ENCODE assay signal across 21 cellular contexts in the genomic region with DNA sequence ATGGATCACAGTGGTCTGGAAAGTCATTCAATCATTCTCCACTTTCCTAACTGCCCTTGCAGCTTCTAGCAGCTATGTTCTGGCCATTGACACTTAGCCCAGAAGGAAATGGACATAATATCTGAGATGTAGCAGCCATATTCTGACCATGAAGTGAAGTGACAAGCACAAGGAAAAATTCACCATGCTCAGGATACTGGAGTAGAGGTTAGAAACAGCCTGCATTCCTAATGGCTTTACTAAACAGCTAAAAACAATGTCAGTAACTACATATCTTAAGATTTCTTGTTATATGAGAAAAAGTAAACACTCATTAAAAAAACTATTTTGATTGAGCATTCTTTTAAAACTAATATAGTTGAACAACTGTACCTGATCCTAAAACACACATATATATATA.
DNase-seq lines count a peak whose midpoint lies in the region; ATAC-seq, FAIRE-seq and TF ChIP-seq lines count a peak whose summit lies in the region.
"Had no signal": no experiment of that assay in that cellular context is flagged by ENCODE, and none has a peak within 500 bp of the region (broad histone marks: within the 10 kb centered on the region; RNA-seq: fewer than 3 reads in every experiment).

No MANE protein-coding gene starts in this region.

- CTCF ChIA-PET in PC-3 (lab: Charles Lee), result no interaction called here
- CTCF ChIA-PET in A673 (lab: Charles Lee), result no interaction called here
- CTCF ChIA-PET in MCF 10A (lab: Yijun Ruan, JAX), result no interaction called here

- H3K9me3 Mint-ChIP-seq in HFFc6 (no peaks in the 10 kb centered on the region), MCF 10A (ENCODE audit: unreplicated experiment) (no peaks in the 10 kb centered on the region)
- H3K9me3 Mint-ChIP-seq: CD8-positive, alpha-beta T cell; GM23338; H9 had no signal

- FAIRE-seq in endometrium (lab: Jason Lieb, UNC), result peak; percentile 33
- FAIRE-seq: D721Med, GM12891, GM18507 had no signal

- H3K4me3 Mint-ChIP-seq in HFFc6, result no peak overlapping the region
- no peak overlapping the region for H3K4me3 Mint-ChIP-seq in MCF 10A (ENCODE audit: unreplicated experiment)
- H3K4me3 Mint-ChIP-seq: B cell; CD4-positive, CD25-positive, alpha-beta regulatory T cell; CD8-positive, alpha-beta T cell; GM23338; H9 had no signal

- H2AFZ ChIP-seq in PC-3 (ENCODE audit: low read length), result no peak overlapping the region
- H2AFZ ChIP-seq: GM23338 had no signal

- H3K4me1 ChIP-seq in PC-3 (ENCODE audit: insufficient read depth, low read length) (no peaks in the 10 kb centered on the region), A673 (ENCODE audit: insufficient read depth, low read length, poor library complexity, severe bottlenecking) (peaks cover 16% of the 10 kb centered on the region)
- H3K4me1 ChIP-seq: BLaER1, Caco-2 had no signal

- H3K27me3 Mint-ChIP-seq in HFFc6 (ENCODE audit: insufficient read depth), result no peaks in the 10 kb centered on the region
- peaks cover 36% of the 10 kb centered on the region for H3K27me3 Mint-ChIP-seq in MCF 10A (ENCODE audit: insufficient read depth, unreplicated experiment)
- H3K27me3 Mint-ChIP-seq: B cell; CD4-positive, CD25-positive, alpha-beta regulatory T cell had no signal

- H3K9me3 ChIP-seq in PC-3 (ENCODE audit: low read length) (no peaks in the 10 kb centered on the region), A673 (ENCODE audit: low read depth, low read length, poor library complexity, severe bottlenecking) (no peaks in the 10 kb centered on the region)
- H3K9me3 ChIP-seq: BLaER1, Caco-2 had no signal

- intact Hi-C loops in PC-3 (cut with micrococcal nuclease) (loop anchor here (5.0 kb wide), 1 partner anchor 47 kb away; no protein-coding TSS in a partner anchor), A673 (cut with micrococcal nuclease; ENCODE audit: unreplicated experiment) (no loop called here), MCF 10A (cut with micrococcal nuclease) (no loop called here)

- H3F3A ChIP-seq in PC-3 (ENCODE audit: low read length, unreplicated experiment), result no peaks in the 10 kb centered on the region

- no peaks in the 10 kb centered on the region for H3K27me3 ChIP-seq in PC-3 (ENCODE audit: low read length)
- no peaks in the 10 kb centered on the region for H3K27me3 ChIP-seq in A673 (replicated peaks; ENCODE audit: insufficient read depth, low read depth, low read length, poor library complexity)
- H3K27me3 ChIP-seq: BLaER1 had no signal

- no peaks in the 10 kb centered on the region for H3K79me2 ChIP-seq in PC-3 (ENCODE audit: low read length)

- H3K4me1 Mint-ChIP-seq in HFFc6 (ENCODE audit: low read depth) (peaks cover 4% of the 10 kb centered on the region; the same call in 1 of the 2 replicates), MCF 10A (ENCODE audit: insufficient read depth, unreplicated experiment) (no peaks in the 10 kb centered on the region)
- H3K4me1 Mint-ChIP-seq: B cell; CD4-positive, CD25-positive, alpha-beta regulatory T cell; GM23338; H9 had no signal

- no peak overlapping the region for H3K9ac ChIP-seq in PC-3 (ENCODE audit: low read length)
- H3K9ac ChIP-seq: BLaER1 had no signal

- no peak overlapping the region for H3K4me2 ChIP-seq in PC-3 (ENCODE audit: low read length)
- H3K4me2 ChIP-seq: BLaER1, GM23338 had no signal

- H3K27ac Mint-ChIP-seq in HFFc6, result no peak overlapping the region
- H3K27ac Mint-ChIP-seq in MCF 10A (ENCODE audit: low read depth, unreplicated experiment), result no peak overlapping the region
- H3K27ac Mint-ChIP-seq: B cell; CD4-positive, CD25-positive, alpha-beta regulatory T cell; CD8-positive, alpha-beta T cell; GM23338; H9 had no signal

- no peak for TF ChIP-seq CTCF in HFFc6 (IDR thresholded peaks at IDR 0.05)
- TF ChIP-seq CTCF in PC-3 (conservative IDR thresholded peaks at IDR 0.05; ENCODE audit: low read depth, low read length), result no peak
- TF ChIP-seq CTCF in A673 (conservative IDR thresholded peaks at IDR 0.05; ENCODE audit: low read depth, low read length), result no peak
- no peak for TF ChIP-seq CTCF in MCF 10A (IDR thresholded peaks at IDR 0.05; ENCODE audit: unreplicated experiment)

- ATAC-seq in PC-3 (peak; percentile 55; the same call in 1 of the 2 replicates), HG02759 (IDR thresholded peaks at IDR 0.05; ENCODE audit: unreplicated experiment) (no peak)
- ATAC-seq: CD8-positive, alpha-beta T cell; GM23338; HCT116 had no signal

- BruUV-seq in PC-3 (replicated peaks; lab: Mats Ljungman, UMichigan) (no TSS peak), A673 (replicated peaks; lab: Mats Ljungman, UMichigan) (no TSS peak), MCF 10A (replicated peaks; lab: Mats Ljungman, UMichigan) (no TSS peak)

- DNase-seq in HFFc6, result peak; percentile 6
- no peak for DNase-seq in PC-3
- DNase-seq in A673 (ENCODE audit: low spot score), result no peak
- no peak for DNase-seq in MCF 10A (ENCODE audit: unreplicated experiment)
- DNase-seq: Caco-2; CD4-positive, CD25-positive, alpha-beta regulatory T cell; CD8-positive, alpha-beta T cell; DMS 273 treated with DMSO at 0.1 percent for 48 hours; DMS79; GF-D8; H9 had no signal

- no peak overlapping the region for H3K27ac ChIP-seq in PC-3 (ENCODE audit: low read length)
- no peak overlapping the region for H3K27ac ChIP-seq in A673 (ENCODE audit: low read depth, low read length, poor library complexity, severe bottlenecking)
- H3K27ac ChIP-seq: BLaER1, C4-2B had no signal

- no peaks in the 10 kb centered on the region for H4K20me1 ChIP-seq in PC-3 (ENCODE audit: low read length)
- H4K20me1 ChIP-seq: BLaER1 had no signal

- H3K36me3 Mint-ChIP-seq in HFFc6 (ENCODE audit: low read depth) (no peaks in the 10 kb centered on the region), MCF 10A (ENCODE audit: insufficient read depth, unreplicated experiment) (no peaks in the 10 kb centered on the region)
- H3K36me3 Mint-ChIP-seq: CD4-positive, CD25-positive, alpha-beta regulatory T cell; CD8-positive, alpha-beta T cell had no signal

- H3K4me3 ChIP-seq in PC-3 (ENCODE audit: low read length) (no peak overlapping the region), A673 (ENCODE audit: low read depth, low read length, poor library complexity, severe bottlenecking) (no peak overlapping the region)
- H3K4me3 ChIP-seq: BLaER1, GM23338 had no signal

- H3K36me3 ChIP-seq in PC-3 (ENCODE audit: low read depth, low read length), result no peaks in the 10 kb centered on the region
- H3K36me3 ChIP-seq in A673 (ENCODE audit: insufficient read depth, low read length, poor library complexity, severe bottlenecking), result no peaks in the 10 kb centered on the region
- H3K36me3 ChIP-seq: BLaER1 had no signal

- no peaks in the 10 kb centered on the region for H3K9me2 ChIP-seq in PC-3 (replicated peaks; ENCODE audit: low read length)

- POLR2A ChIA-PET in PC-3 (lab: Charles Lee; ENCODE audit: unreplicated experiment), result no interaction called here
- POLR2A ChIA-PET in A673 (lab: Charles Lee; ENCODE audit: low non-redundant PET), result no interaction called here
- POLR2A ChIA-PET in MCF 10A (lab: Yijun Ruan, JAX), result no interaction called here
